Comparison of ENCODE assay signal across 11 cellular contexts in the genomic region with DNA sequence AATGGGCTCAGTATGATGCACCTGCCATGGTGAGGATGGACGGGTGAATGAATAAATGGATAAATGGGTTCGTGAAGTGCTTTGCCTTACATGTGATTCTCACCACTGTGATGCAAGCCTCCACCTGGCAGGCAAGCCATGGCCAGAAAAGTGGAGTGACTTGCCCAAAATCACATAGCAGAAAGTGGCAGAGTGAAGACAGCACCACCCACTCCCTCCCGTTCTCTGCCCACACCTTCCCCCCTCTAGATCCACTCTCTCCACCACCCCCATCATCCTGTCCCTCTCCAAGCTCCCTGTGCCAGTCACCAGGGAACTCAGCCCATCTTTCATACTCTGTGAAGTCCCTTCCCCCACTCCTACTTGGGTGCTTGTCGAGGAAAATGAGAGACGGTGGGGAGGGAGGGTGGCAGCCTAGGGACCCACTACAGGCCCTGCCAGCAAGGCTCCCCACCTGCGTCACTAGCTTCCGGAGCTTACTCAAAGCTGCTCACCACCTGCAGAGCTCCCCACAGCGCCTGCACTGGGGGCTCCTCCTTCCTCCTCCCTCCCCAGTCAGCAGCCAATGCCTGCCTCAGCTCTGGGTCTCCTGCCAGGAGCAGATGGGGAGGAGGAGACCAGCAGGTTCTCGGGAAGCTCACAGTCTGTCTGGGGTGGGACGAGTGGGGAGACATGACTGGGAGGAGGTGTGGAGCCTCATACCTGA.
DNase-seq lines count a peak whose midpoint lies in the region; ATAC-seq, FAIRE-seq and TF ChIP-seq lines count a peak whose summit lies in the region.
"Had no signal": no experiment of that assay in that cellular context is flagged by ENCODE, and none has a peak within 500 bp of the region (broad histone marks: within the 10 kb centered on the region; RNA-seq: fewer than 3 reads in every experiment).

No MANE protein-coding gene starts in this region.

- no peak for ATAC-seq in HepG2
- no peak for ATAC-seq in heart right ventricle
- ATAC-seq in HG02885 (IDR thresholded peaks at IDR 0.05; ENCODE audit: poor library complexity, unreplicated experiment) = no peak
- ATAC-seq: right cardiac atrium had no signal

- TF ChIP-seq CTCF in HepG2 (CRISPR knock-in tag; IDR thresholded peaks at IDR 0.05) (no peak), heart right ventricle (IDR thresholded peaks at IDR 0.05) (no peak)

- in situ Hi-C loops in HepG2 (cut with HindIII; ENCODE audit: extremely low pct_ligation_motif_present, low pct_unique_long_range_greater_than_20kb) (no loop called here), KBM-7 (cut with MboI; ENCODE audit: low pct_unique_long_range_greater_than_20kb, low sequenced_read_pairs) (no loop called here)

- no peak overlapping the region for H3K9ac ChIP-seq in HepG2 (ENCODE audit: insufficient read depth, low read depth, low read length)

- no peaks in the 10 kb centered on the region for H3K4me1 ChIP-seq in HepG2 (ENCODE audit: insufficient read depth, low read length)
- peaks cover 3 to 16% (median 11%) of the 10 kb centered on the region in 9 donors for H3K4me1 ChIP-seq in heart right ventricle

- H3K9me3 ChIP-seq in KOPT-K1 (ENCODE audit: insufficient read depth, low read length, poor library complexity, severe bottlenecking) = no peaks in the 10 kb centered on the region
- no peaks in the 10 kb centered on the region for H3K9me3 ChIP-seq in HepG2 (ENCODE audit: low read length)
- no peaks in the 10 kb centered on the region for H3K9me3 ChIP-seq in heart right ventricle

- no peak for TF ChIP-seq POLR2A in HepG2 (IDR thresholded peaks at IDR 0.05; ENCODE audit: insufficient read depth in 1 of 2, low read depth in 2 of 2, low read length in 2 of 2)

- H3K4me2 ChIP-seq in HepG2 (ENCODE audit: low read depth, low read length) = no peak overlapping the region

- H2AFZ ChIP-seq in HepG2 (ENCODE audit: low read length) = no peak overlapping the region

- CTCF ChIA-PET in HepG2 (lab: Yijun Ruan, JAX; ENCODE audit: low intra/inter-chr PET ratio, low total read pairs) = no interaction called here

- POLR2A ChIA-PET in HepG2 (lab: Yijun Ruan, JAX) = no interaction called here

- BruUV-seq in HepG2 (replicated peaks; lab: Mats Ljungman, UMichigan) = no TSS peak

- intact Hi-C loops in HepG2 (cut with micrococcal nuclease; ENCODE audit: unreplicated experiment) = no loop called here
- intact Hi-C loops in heart right ventricle (cut with DNase I) = loop anchor here in 1 of 10 donors (10.0 kb wide), 1 partner anchor 223 kb away; a partner anchor contains a TSS

- H3K27me3 ChIP-seq in HepG2 (ENCODE audit: control insufficient read depth in 1 of 2, insufficient read depth in 2 of 2, low read length in 2 of 2) (peaks cover 19 to 82% of the 10 kb centered on the region in 2 experiments), heart right ventricle (peaks cover 0 to 46% (median 22%) of the 10 kb centered on the region in 7 donors)

- no peaks in the 10 kb centered on the region for H3K79me2 ChIP-seq in HepG2 (ENCODE audit: insufficient read depth, low read length)

- no peak for TF ChIP-seq RAD21 in HepG2 (CRISPR knock-in tag; IDR thresholded peaks at IDR 0.05)

- DNase-seq in T-helper 1 cell (peak in 4 of 5 donors; percentile 21 to 85 (median 34)), HepG2 (ENCODE audit: low spot score) (no peak), KBM-7 (no peak), heart right ventricle (no peak)
- DNase-seq in activated effector memory CD4-positive, alpha-beta T cell treated with anti-CD3 and anti-CD28 coated beads, Interleukin-2, amount 50 U/mL, for 16 hours = peak; percentile 75
- peak; percentile 27 to 42 for DNase-seq in stimulated activated CD4-positive, alpha-beta T cell treated with anti-CD3 and anti-CD28 coated beads, Interleukin-2, amount 100 ng/mL, for 24 hours
- DNase-seq: GF-D8, NCI-H187 had no signal

- H3K4me3 ChIP-seq in HepG2 (replicated peaks in 1 of 3; ENCODE audit: insufficient read depth in 1 of 3, low read depth in 2 of 3, low read length in 3 of 3) (no peak overlapping the region), heart right ventricle (no peak overlapping the region)

- 6% methylated on average over 10 of the region's 10 CpGs for WGBS in HepG2 (ENCODE audit: low lambda C conversion rate)
- 61 to 64% methylated on average over 10 of the region's 10 CpGs for WGBS in heart right ventricle, 2 donors

- no peak for TF ChIP-seq EP300 in HepG2 (IDR thresholded peaks at IDR 0.05; ENCODE audit: low read depth in 2 of 2, low read length in 2 of 2)
- no peak for TF ChIP-seq EP300 in HepG2 (CRISPR knock-in tag; IDR thresholded peaks at IDR 0.05; ENCODE audit: borderline replicate concordance)

- peak overlapping the region; percentile 48 for H3K27ac ChIP-seq in KOPT-K1 (ENCODE audit: low read depth, low read length, poor library complexity, severe bottlenecking)
- no peak overlapping the region for H3K27ac ChIP-seq in HepG2 (ENCODE audit: extremely low read length, insufficient read depth, low read length)
- H3K27ac ChIP-seq in heart right ventricle = no peak overlapping the region

- FAIRE-seq in HepG2 (lab: Jason Lieb, UNC) = no peak

- H3K36me3 ChIP-seq in KOPT-K1 (ENCODE audit: insufficient read depth, low read length) (no peaks in the 10 kb centered on the region), HepG2 (replicated peaks in 1 of 2; ENCODE audit: control insufficient read depth in 1 of 2, insufficient read depth in 2 of 2, low read length in 2 of 2) (no peaks in the 10 kb centered on the region), heart right ventricle (peaks cover 0 to 13% (median 0%) of the 10 kb centered on the region in 9 donors)

- peaks cover 6% of the 10 kb centered on the region; the same call in 1 of the 2 replicates for H4K20me1 ChIP-seq in HepG2 (ENCODE audit: insufficient read depth, low read length)

TF ChIP-seq in HepG2, 621 proteins besides CTCF, POLR2A, EP300 and RAD21:
- no peak for TF ChIP-seq ZNF124 (CRISPR knock-in tag; IDR thresholded peaks at IDR 0.05)
- no peak for TF ChIP-seq ZNF883 (CRISPR knock-in tag; IDR thresholded peaks at IDR 0.05; ENCODE audit: not compliant biosample characterization)
- no peak for TF ChIP-seq ZNF552 (CRISPR knock-in tag; IDR thresholded peaks at IDR 0.05; ENCODE audit: borderline replicate concordance)
- no peak for TF ChIP-seq ZNF326 (CRISPR knock-in tag; IDR thresholded peaks at IDR 0.05; ENCODE audit: borderline replicate concordance)

Comparison
In these comparisons a context has a peak if more than half of its experiments do, and no peak if none do; other contexts are left out.
1. DNase-seq: peak in T-helper 1 cell (4 of 5), activated effector memory CD4-positive, alpha-beta T cell treated with anti-CD3 and anti-CD28 coated beads, Interleukin-2, amount 50 U/mL, for 16 hours (single experiment) and stimulated activated CD4-positive, alpha-beta T cell treated with anti-CD3 and anti-CD28 coated beads, Interleukin-2, amount 100 ng/mL, for 24 hours (2 of 2); none in HepG2 (single experiment), KBM-7 (single experiment) and heart right ventricle (0 of 2).